13 cellular contexts compared by ENCODE assay signal in genomic region chr1:44723496-44724407, GRCh38. TPM values are rescaled to one million over a fixed set of nuclear protein-coding genes. Genes with fewer than 3 reads are reported as not detected.
DNase-seq lines count a peak whose midpoint lies in the region; ATAC-seq and TF ChIP-seq lines count a peak whose summit lies in the region.
"Had no signal": no experiment of that assay in that cellular context is flagged by ENCODE, and none has a peak within 500 bp of the region (broad histone marks: within the 10 kb centered on the region; RNA-seq: fewer than 3 reads in every experiment).

No MANE protein-coding gene starts in this region.

- no peaks in the 10 kb centered on the region for H3K9me3 ChIP-seq in CD8-positive, alpha-beta T cell (ENCODE audit: low read length)
- H3K9me3 ChIP-seq in Loucy (ENCODE audit: insufficient read depth, low read depth, low read length) (no peaks in the 10 kb centered on the region), esophagus squamous epithelium (no peaks in the 10 kb centered on the region)

- H2AFZ ChIP-seq in Loucy (ENCODE audit: low read length), result peak overlapping the region; percentile 61; the same call in 1 of the 2 replicates

- peaks cover 65% of the 10 kb centered on the region for H3K4me1 Mint-ChIP-seq in CD8-positive, alpha-beta T cell (ENCODE audit: low read depth)
- H3K4me1 Mint-ChIP-seq in activated CD4-positive, alpha-beta memory T cell treated with anti-CD3 and anti-CD28 coated beads, Interleukin-2, amount 10 ng/mL, durations not matched to agents 7 days and 5 days, result peaks cover 65% of the 10 kb centered on the region
- H3K4me1 Mint-ChIP-seq in naive B cell, result peaks cover 51 to 74% (median 69%) of the 10 kb centered on the region in 3 donors

- peaks cover 61% of the 10 kb centered on the region for H3K4me1 ChIP-seq in CD8-positive, alpha-beta T cell (ENCODE audit: insufficient read depth, low read length)
- H3K4me1 ChIP-seq in Loucy (ENCODE audit: insufficient read depth, low read length, poor library complexity, severe bottlenecking) (peaks cover 9% of the 10 kb centered on the region), esophagus squamous epithelium (peaks cover 0 to 4% (median 0%) of the 10 kb centered on the region in 3 donors)

- H3K4me3 ChIP-seq in CD8-positive, alpha-beta T cell (ENCODE audit: low read depth, low read length), result peak overlapping the region; percentile 40
- H3K4me3 ChIP-seq in Loucy (ENCODE audit: low read length, poor library complexity, severe bottlenecking), result peak overlapping the region; percentile 19
- no peak overlapping the region for H3K4me3 ChIP-seq in esophagus squamous epithelium

- POLR2A ChIA-PET in CD8-positive, alpha-beta T cell (lab: Charles Lee), result interaction anchor here (0.6 to 3.0 kb wide), 4 partner anchors 9 to 76 kb away, joined by 3 to 28 read pairs (median 10); partner anchors contain the start of genes PLK3 and RPS8
- POLR2A ChIA-PET in activated CD4-positive, alpha-beta memory T cell treated with anti-CD3 and anti-CD28 coated beads, Interleukin-2, amount 10 ng/mL, durations not matched to agents 7 days and 5 days (lab: Charles Lee), result interaction anchor here (1.2 to 14.2 kb wide), 9 partner anchors 8 to 616 kb away, joined by 4 to 785 read pairs (median 54); partner anchors contain the start of genes BEST4, BTBD19, KIF2C and MUTYH

- H3K9me3 Mint-ChIP-seq in CD8-positive, alpha-beta T cell, result no peaks in the 10 kb centered on the region
- H3K9me3 Mint-ChIP-seq in activated CD4-positive, alpha-beta memory T cell treated with anti-CD3 and anti-CD28 coated beads, Interleukin-2, amount 10 ng/mL, durations not matched to agents 7 days and 5 days, result no peaks in the 10 kb centered on the region
- peaks cover 0 to 4% (median 0%) of the 10 kb centered on the region in 7 donors for H3K9me3 Mint-ChIP-seq in naive B cell

- no peaks in the 10 kb centered on the region for H3K36me3 ChIP-seq in CD8-positive, alpha-beta T cell (ENCODE audit: insufficient read depth, low read length)
- H3K36me3 ChIP-seq in Loucy (ENCODE audit: insufficient read depth, low read length) (no peaks in the 10 kb centered on the region), esophagus squamous epithelium (no peaks in the 10 kb centered on the region)

- H3K27me3 ChIP-seq in CD8-positive, alpha-beta T cell (ENCODE audit: insufficient read depth, low read length), result no peaks in the 10 kb centered on the region
- no peaks in the 10 kb centered on the region for H3K27me3 ChIP-seq in Loucy (ENCODE audit: insufficient read depth, low read length, poor library complexity, severe bottlenecking)
- peaks cover 0 to 21% (median 0%) of the 10 kb centered on the region in 4 donors for H3K27me3 ChIP-seq in esophagus squamous epithelium

- no peaks in the 10 kb centered on the region for H3K9me2 ChIP-seq in Loucy (replicated peaks; ENCODE audit: low read depth, low read length)

- no peak for TF ChIP-seq POLR2A in esophagus squamous epithelium (IDR thresholded peaks at IDR 0.05)

- no peaks in the 10 kb centered on the region for H3F3A ChIP-seq in Loucy (ENCODE audit: low read depth)

- H3K27ac ChIP-seq in CD8-positive, alpha-beta T cell (ENCODE audit: low read depth, low read length), result peak overlapping the region; percentile 43
- no peak overlapping the region for H3K27ac ChIP-seq in esophagus squamous epithelium

- peak overlapping the region; percentile 90 for H3K27ac Mint-ChIP-seq in CD8-positive, alpha-beta T cell
- peak overlapping the region; percentile 79 for H3K27ac Mint-ChIP-seq in activated CD4-positive, alpha-beta memory T cell treated with anti-CD3 and anti-CD28 coated beads, Interleukin-2, amount 10 ng/mL, durations not matched to agents 7 days and 5 days
- peak overlapping the region; percentile 86 to 98 (median 89) for H3K27ac Mint-ChIP-seq in naive B cell

- peak in 5 of 7 experiments; percentile 12 to 60 (median 42) for DNase-seq in CD8-positive, alpha-beta T cell
- DNase-seq in activated CD4-positive, alpha-beta memory T cell treated with anti-CD3 and anti-CD28 coated beads, Interleukin-2, amount 10 ng/mL, durations not matched to agents 7 days and 5 days, result no peak
- DNase-seq in naive B cell (peak; percentile 76), AG20443 (ENCODE audit: low spot score) (no peak), dermis blood vessel endothelial cell (no peak), esophagus squamous epithelium (lab: John Stamatoyannopoulos, UW) (no peak)
- DNase-seq: foreskin melanocyte, posterior cingulate gyrus, trophoblast cell had no signal

- no peak for TF ChIP-seq CTCF in CD8-positive, alpha-beta T cell (IDR thresholded peaks at IDR 0.05)
- no peak for TF ChIP-seq CTCF in Loucy (conservative IDR thresholded peaks at IDR 0.05; ENCODE audit: low read length)
- TF ChIP-seq CTCF in esophagus squamous epithelium (IDR thresholded peaks at IDR 0.05), result no peak

- WGBS in esophagus squamous epithelium, 2 donors, result 62 to 69% methylated on average over 19 to 22 of the region's 36 CpGs

- no peaks in the 10 kb centered on the region for H3K27me3 Mint-ChIP-seq in CD8-positive, alpha-beta T cell (ENCODE audit: low read depth)
- H3K27me3 Mint-ChIP-seq in activated CD4-positive, alpha-beta memory T cell treated with anti-CD3 and anti-CD28 coated beads, Interleukin-2, amount 10 ng/mL, durations not matched to agents 7 days and 5 days, result peaks cover 4% of the 10 kb centered on the region
- no peaks in the 10 kb centered on the region for H3K27me3 Mint-ChIP-seq in naive B cell

- H3K79me2 ChIP-seq in Loucy (ENCODE audit: insufficient read depth, low read length), result no peaks in the 10 kb centered on the region

- peak; percentile 10 for ATAC-seq in CD8-positive, alpha-beta T cell
- ATAC-seq in naive B cell (ENCODE audit: low read depth in 2 of 2) (peak; percentile 50 to 60), HG02610 (IDR thresholded peaks at IDR 0.05; ENCODE audit: unreplicated experiment) (no peak)

- peak overlapping the region; percentile 87 for H3K4me3 Mint-ChIP-seq in CD8-positive, alpha-beta T cell
- peak overlapping the region; percentile 55 for H3K4me3 Mint-ChIP-seq in activated CD4-positive, alpha-beta memory T cell treated with anti-CD3 and anti-CD28 coated beads, Interleukin-2, amount 10 ng/mL, durations not matched to agents 7 days and 5 days
- peak overlapping the region; percentile 74 to 94 (median 90) for H3K4me3 Mint-ChIP-seq in naive B cell

- peak overlapping the region; percentile 66 for H3K9ac ChIP-seq in Loucy (ENCODE audit: low read depth, low read length, poor library complexity, severe bottlenecking)

- peak overlapping the region; percentile 21 for H3K4me2 ChIP-seq in Loucy (ENCODE audit: low read depth, low read length, poor library complexity, severe bottlenecking)

- peaks cover 5% of the 10 kb centered on the region for H3K36me3 Mint-ChIP-seq in CD8-positive, alpha-beta T cell
- H3K36me3 Mint-ChIP-seq in activated CD4-positive, alpha-beta memory T cell treated with anti-CD3 and anti-CD28 coated beads, Interleukin-2, amount 10 ng/mL, durations not matched to agents 7 days and 5 days (ENCODE audit: low read depth), result no peaks in the 10 kb centered on the region
- H3K36me3 Mint-ChIP-seq in naive B cell, result no peaks in the 10 kb centered on the region

- intact Hi-C loops in CD8-positive, alpha-beta T cell (cut with DNase I, micrococcal nuclease), result no loop called here
- intact Hi-C loops in esophagus squamous epithelium (cut with DNase I), result no loop called here

- CTCF ChIA-PET in CD8-positive, alpha-beta T cell (lab: Charles Lee), result interaction anchor here (0.7 to 1.7 kb wide), 3 partner anchors 9 to 581 kb away, joined by 3 to 4 read pairs (median 4); no protein-coding TSS in a partner anchor
- CTCF ChIA-PET in activated CD4-positive, alpha-beta memory T cell treated with anti-CD3 and anti-CD28 coated beads, Interleukin-2, amount 10 ng/mL, durations not matched to agents 7 days and 5 days (lab: Charles Lee), result interaction anchor here (1.1 kb wide), 1 partner anchor 8 kb away, joined by 3 read pairs; no protein-coding TSS in a partner anchor

- H4K20me1 ChIP-seq in Loucy (ENCODE audit: insufficient read depth, low read length, poor library complexity, severe bottlenecking), result no peaks in the 10 kb centered on the region

RNA-seq across cellular contexts. Expression of gene RNU5D-1, which starts 7.2 kb away (rescaled TPM):
- total RNA-seq in CD8-positive, alpha-beta T cell, result not detected
- total RNA-seq in activated CD4-positive, alpha-beta memory T cell treated with anti-CD3 and anti-CD28 coated beads, Interleukin-2, amount 10 ng/mL, durations not matched to agents 7 days and 5 days, result not detected
- not detected for polyA plus RNA-seq in naive B cell (ENCODE audit: low read depth in 6 of 6)
- total RNA-seq in dermis blood vessel endothelial cell, result not detected in 2 replicates
- total RNA-seq in esophagus squamous epithelium, result not detected
- total RNA-seq: Daoy, NCI-H460 had no signal

RNA-seq across cellular contexts. Expression of gene KIF2C, which starts 15.9 kb away (rescaled TPM):
- under 1 TPM; 0.58 to 0.81 TPM for total RNA-seq in CD8-positive, alpha-beta T cell
- 100 to 1,000 TPM; 105 to 106 TPM for total RNA-seq in activated CD4-positive, alpha-beta memory T cell treated with anti-CD3 and anti-CD28 coated beads, Interleukin-2, amount 10 ng/mL, durations not matched to agents 7 days and 5 days
- under 1 TPM in 4 of 6 donors, not detected in 2; 0.23 to 0.85 (median 0.33) TPM for polyA plus RNA-seq in naive B cell (ENCODE audit: low read depth in 6 of 6)
- total RNA-seq in dermis blood vessel endothelial cell, result 11.7 and 45.5 TPM in 2 replicates
- total RNA-seq in esophagus squamous epithelium, result 10 to 100 TPM in 2 of 4 donors, 1 to 10 TPM in 2; 4.8 to 17.9 (median 9.4) TPM

RNA-seq across cellular contexts. Expression of gene ARMH1, which starts 49.2 kb away (rescaled TPM):
- total RNA-seq in CD8-positive, alpha-beta T cell, result 100 to 1,000 TPM; 117 to 128 TPM
- 10 to 100 TPM; 20.8 to 21.2 TPM for total RNA-seq in activated CD4-positive, alpha-beta memory T cell treated with anti-CD3 and anti-CD28 coated beads, Interleukin-2, amount 10 ng/mL, durations not matched to agents 7 days and 5 days
- polyA plus RNA-seq in naive B cell (ENCODE audit: low read depth in 6 of 6), result 10 to 100 TPM; 14.0 to 28.1 (median 18.6) TPM
- total RNA-seq in dermis blood vessel endothelial cell (not detected in 2 replicates), esophagus squamous epithelium (1 to 10 TPM in 1 of 4 donors, not detected in 3; 1.3 TPM)
- total RNA-seq: Daoy had no signal

RNA-seq across cellular contexts. Expression of gene TMEM53, which starts 49.5 kb away (rescaled TPM):
- total RNA-seq in CD8-positive, alpha-beta T cell, result 1 to 10 TPM in 1 of 2 experiments, not detected in 1; 1.2 TPM
- total RNA-seq in activated CD4-positive, alpha-beta memory T cell treated with anti-CD3 and anti-CD28 coated beads, Interleukin-2, amount 10 ng/mL, durations not matched to agents 7 days and 5 days, result 1 to 10 TPM; 4.3 to 5.6 TPM
- 10 to 100 TPM in 1 of 6 donors, 1 to 10 TPM in 5; 1.2 to 10.3 (median 7.4) TPM for polyA plus RNA-seq in naive B cell (ENCODE audit: low read depth in 6 of 6)
- total RNA-seq in dermis blood vessel endothelial cell (4.4 and 5.9 TPM in 2 replicates), esophagus squamous epithelium (1 to 10 TPM; 3.2 to 5.8 (median 4.0) TPM)

RNA-seq across cellular contexts. Expression of gene RPS8, which starts 51.6 kb away (rescaled TPM):
- 1,000 to 10,000 TPM; 3,381 to 3,465 TPM for total RNA-seq in CD8-positive, alpha-beta T cell
- 1,000 to 10,000 TPM; 1,610 to 1,658 TPM for total RNA-seq in activated CD4-positive, alpha-beta memory T cell treated with anti-CD3 and anti-CD28 coated beads, Interleukin-2, amount 10 ng/mL, durations not matched to agents 7 days and 5 days
- polyA plus RNA-seq in naive B cell (ENCODE audit: low read depth in 6 of 6), result 1,000 to 10,000 TPM in 5 of 6 donors, 100 to 1,000 TPM in 1; 896 to 1,302 (median 1,132) TPM
- total RNA-seq in dermis blood vessel endothelial cell, result 1,197 and 2,124 TPM in 2 replicates
- 1,000 to 10,000 TPM; 1,915 to 3,855 (median 2,689) TPM for total RNA-seq in esophagus squamous epithelium

Comparison
In these comparisons a context has a peak if more than half of its experiments do, and no peak if none do; other contexts are left out.
1. DNase-seq: peak in CD8-positive, alpha-beta T cell (5 of 7) and naive B cell (single experiment); none in activated CD4-positive, alpha-beta memory T cell treated with anti-CD3 and anti-CD28 coated beads, Interleukin-2, amount 10 ng/mL, durations not matched to agents 7 days and 5 days (single experiment), AG20443 (single experiment), dermis blood vessel endothelial cell (single experiment) and esophagus squamous epithelium (single experiment).
2. H3K4me3 ChIP-seq: peak in CD8-positive, alpha-beta T cell (single experiment) and Loucy (single experiment); none in esophagus squamous epithelium (0 of 4).
3. RNA of gene ARMH1, which starts 49.2 kb away (total RNA-seq): 117 to 128 TPM in CD8-positive, alpha-beta T cell and 20.8 to 21.2 TPM in activated CD4-positive, alpha-beta memory T cell treated with anti-CD3 and anti-CD28 coated beads, Interleukin-2, amount 10 ng/mL, durations not matched to agents 7 days and 5 days; not detected in dermis blood vessel endothelial cell and 1.3 TPM in esophagus squamous epithelium; every median in the first group is over 4 times any median in the second.
4. Peak in every context shown above with its lines, with median percentiles within 50 percentile points of each other: H3K27ac Mint-ChIP-seq and H3K4me3 Mint-ChIP-seq.